1 cellular context compared by ENCODE assay signal in the genomic region with DNA sequence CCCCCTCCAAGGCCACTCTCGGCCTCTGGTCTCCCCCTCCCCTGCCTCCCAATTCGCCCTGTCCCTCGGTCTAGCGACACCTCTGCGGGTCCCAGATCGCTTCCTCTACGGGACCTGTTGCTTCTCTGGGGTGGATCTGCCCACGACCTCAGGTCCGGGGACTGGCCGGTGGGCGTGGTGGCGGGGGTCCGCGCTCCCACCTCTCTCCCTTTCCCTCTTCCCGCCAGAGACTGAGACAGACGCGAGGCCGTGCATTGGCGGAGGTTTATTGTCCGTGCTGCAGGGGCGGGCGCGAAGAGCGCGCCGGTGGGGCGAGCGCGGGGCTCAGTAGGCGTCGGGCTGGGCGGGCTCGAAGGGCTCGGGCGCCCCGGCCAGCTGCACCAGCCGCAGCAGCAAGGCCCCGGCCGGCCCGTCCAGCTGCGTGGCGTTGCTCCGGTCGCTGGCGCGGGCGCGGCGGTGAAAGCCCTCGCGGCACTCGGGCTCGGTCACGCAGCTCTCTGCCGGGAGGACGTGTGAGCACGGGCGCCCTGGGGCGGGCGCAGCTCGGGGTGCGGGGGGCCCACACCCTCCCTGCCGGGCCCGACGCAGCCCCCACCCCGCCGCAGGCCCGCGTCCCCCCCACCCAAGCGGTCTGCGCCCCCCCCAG.
TF ChIP-seq lines count a peak whose summit lies in the region.

No MANE protein-coding gene starts in this region.

TF ChIP-seq in HEK293, 187 proteins besides CTCF, POLR2A, EP300 and RAD21 (continued from another document):
- TF ChIP-seq, protein P1, sequence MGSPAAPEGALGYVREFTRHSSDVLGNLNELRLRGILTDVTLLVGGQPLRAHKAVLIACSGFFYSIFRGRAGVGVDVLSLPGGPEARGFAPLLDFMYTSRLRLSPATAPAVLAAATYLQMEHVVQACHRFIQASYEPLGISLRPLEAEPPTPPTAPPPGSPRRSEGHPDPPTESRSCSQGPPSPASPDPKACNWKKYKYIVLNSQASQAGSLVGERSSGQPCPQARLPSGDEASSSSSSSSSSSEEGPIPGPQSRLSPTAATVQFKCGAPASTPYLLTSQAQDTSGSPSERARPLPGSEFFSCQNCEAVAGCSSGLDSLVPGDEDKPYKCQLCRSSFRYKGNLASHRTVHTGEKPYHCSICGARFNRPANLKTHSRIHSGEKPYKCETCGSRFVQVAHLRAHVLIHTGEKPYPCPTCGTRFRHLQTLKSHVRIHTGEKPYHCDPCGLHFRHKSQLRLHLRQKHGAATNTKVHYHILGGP (tag by site-specific recombination; IDR thresholded peaks at IDR 0.05): no peak
- TF ChIP-seq ZNF350 (tag by site-specific recombination; IDR thresholded peaks at IDR 0.05) (no peak), ZNF248 (tag by site-specific recombination; IDR thresholded peaks at IDR 0.05) (no peak), ZFP69B (tag by site-specific recombination; IDR thresholded peaks at IDR 0.05) (no peak), SCRT2 (tag by site-specific recombination; IDR thresholded peaks at IDR 0.05) (peak; percentile 82), SP2 (tag by site-specific recombination; IDR thresholded peaks at IDR 0.05) (no peak)
- TF ChIP-seq, protein P2, sequence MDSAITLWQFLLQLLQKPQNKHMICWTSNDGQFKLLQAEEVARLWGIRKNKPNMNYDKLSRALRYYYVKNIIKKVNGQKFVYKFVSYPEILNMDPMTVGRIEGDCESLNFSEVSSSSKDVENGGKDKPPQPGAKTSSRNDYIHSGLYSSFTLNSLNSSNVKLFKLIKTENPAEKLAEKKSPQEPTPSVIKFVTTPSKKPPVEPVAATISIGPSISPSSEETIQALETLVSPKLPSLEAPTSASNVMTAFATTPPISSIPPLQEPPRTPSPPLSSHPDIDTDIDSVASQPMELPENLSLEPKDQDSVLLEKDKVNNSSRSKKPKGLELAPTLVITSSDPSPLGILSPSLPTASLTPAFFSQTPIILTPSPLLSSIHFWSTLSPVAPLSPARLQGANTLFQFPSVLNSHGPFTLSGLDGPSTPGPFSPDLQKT (IDR thresholded peaks at IDR 0.05; ENCODE audit: borderline replicate concordance, low read depth, low read length): no peak
